ENCODE assay signal across 13 cellular contexts in genomic region chr11:122741613-122742012, GRCh38.
DNase-seq lines count a peak whose midpoint lies in the region; ATAC-seq and TF ChIP-seq lines count a peak whose summit lies in the region.
"Had no signal": no experiment of that assay in that cellular context is flagged by ENCODE, and none has a peak within 500 bp of the region (broad histone marks: within the 10 kb centered on the region; RNA-seq: fewer than 3 reads in every experiment).

No MANE protein-coding gene starts in this region.

- no peaks in the 10 kb centered on the region for H3K9me3 Mint-ChIP-seq in activated naive CD8-positive, alpha-beta T cell treated with anti-CD3 and anti-CD28 coated beads for 36 hours
- no peaks in the 10 kb centered on the region for H3K9me3 Mint-ChIP-seq in activated CD4-positive, alpha-beta T cell treated with anti-CD3 and anti-CD28 coated beads, Interleukin-2, amount 10 ng/mL, durations not matched to agents 7 days and 5 days

- H3K4me1 ChIP-seq in parathyroid adenoma, result no peaks in the 10 kb centered on the region
- H3K4me1 ChIP-seq: prostate gland had no signal

- H3K9me3 ChIP-seq in parathyroid adenoma (ENCODE audit: control insufficient read depth, low read length), result no peaks in the 10 kb centered on the region
- H3K9me3 ChIP-seq: prostate gland had no signal

- peak; percentile 80 for ATAC-seq in Right ventricle myocardium superior (ENCODE audit: poor library complexity)
- no peak for ATAC-seq in HG03025 (IDR thresholded peaks at IDR 0.05; ENCODE audit: low FRiP score, unreplicated experiment)
- ATAC-seq in GM21515 (IDR thresholded peaks at IDR 0.05; ENCODE audit: unreplicated experiment), result no peak

- H3K27ac ChIP-seq in parathyroid adenoma, result peak overlapping the region; percentile 42
- H3K27ac ChIP-seq: prostate gland had no signal

- CTCF ChIA-PET in activated CD4-positive, alpha-beta T cell treated with anti-CD3 and anti-CD28 coated beads, Interleukin-2, amount 10 ng/mL, durations not matched to agents 7 days and 5 days (lab: Charles Lee), result interaction anchor here (1.5 kb wide), 1 partner anchor 8 kb away, joined by 4 read pairs; no protein-coding TSS in a partner anchor

- H3K4me1 Mint-ChIP-seq in activated naive CD8-positive, alpha-beta T cell treated with anti-CD3 and anti-CD28 coated beads for 36 hours, result peaks cover 26% of the 10 kb centered on the region
- no peaks in the 10 kb centered on the region for H3K4me1 Mint-ChIP-seq in activated CD4-positive, alpha-beta T cell treated with anti-CD3 and anti-CD28 coated beads, Interleukin-2, amount 10 ng/mL, durations not matched to agents 7 days and 5 days
- H3K4me1 Mint-ChIP-seq: B cell had no signal

- H3K79me2 ChIP-seq in parathyroid adenoma, result no peaks in the 10 kb centered on the region

- H3K4me2 ChIP-seq in parathyroid adenoma (ENCODE audit: low read length), result no peak overlapping the region

- no peak overlapping the region for H3K4me3 ChIP-seq in parathyroid adenoma (ENCODE audit: low read depth, low read length)
- H3K4me3 ChIP-seq: prostate gland had no signal

- no peak overlapping the region for H2AFZ ChIP-seq in parathyroid adenoma

- no peaks in the 10 kb centered on the region for H3K27me3 ChIP-seq in parathyroid adenoma (ENCODE audit: control insufficient read depth, insufficient read depth, low read length)

- no peak overlapping the region for H3K4me3 Mint-ChIP-seq in activated naive CD8-positive, alpha-beta T cell treated with anti-CD3 and anti-CD28 coated beads for 36 hours
- H3K4me3 Mint-ChIP-seq in activated CD4-positive, alpha-beta T cell treated with anti-CD3 and anti-CD28 coated beads, Interleukin-2, amount 10 ng/mL, durations not matched to agents 7 days and 5 days, result no peak overlapping the region
- H3K4me3 Mint-ChIP-seq: B cell had no signal

- no peak for TF ChIP-seq CTCF in parathyroid adenoma (IDR thresholded peaks at IDR 0.05)

- peaks cover 5% of the 10 kb centered on the region for H3K36me3 Mint-ChIP-seq in activated naive CD8-positive, alpha-beta T cell treated with anti-CD3 and anti-CD28 coated beads for 36 hours
- peaks cover 5% of the 10 kb centered on the region for H3K36me3 Mint-ChIP-seq in activated CD4-positive, alpha-beta T cell treated with anti-CD3 and anti-CD28 coated beads, Interleukin-2, amount 10 ng/mL, durations not matched to agents 7 days and 5 days (ENCODE audit: low read depth)

- H3K36me3 ChIP-seq in parathyroid adenoma (ENCODE audit: control insufficient read depth, insufficient read depth, low read length), result no peaks in the 10 kb centered on the region
- H3K36me3 ChIP-seq: prostate gland had no signal

- H3K27ac Mint-ChIP-seq in activated naive CD8-positive, alpha-beta T cell treated with anti-CD3 and anti-CD28 coated beads for 36 hours, result peak overlapping the region; percentile 11
- H3K27ac Mint-ChIP-seq in activated CD4-positive, alpha-beta T cell treated with anti-CD3 and anti-CD28 coated beads, Interleukin-2, amount 10 ng/mL, durations not matched to agents 7 days and 5 days, result no peak overlapping the region
- H3K27ac Mint-ChIP-seq: B cell had no signal

- DNase-seq in Ammon's horn (ENCODE audit: low spot score) (peak; percentile 67), Right ventricle myocardium superior (peak; percentile 48), NCI-H345 treated with DMSO at 0.1 percent for 48 hours (lab: John Stamatoyannopoulos, UW; ENCODE audit: unreplicated experiment) (no peak)
- DNase-seq in activated naive CD8-positive, alpha-beta T cell treated with anti-CD3 and anti-CD28 coated beads for 36 hours, result no peak
- DNase-seq in activated CD4-positive, alpha-beta T cell treated with anti-CD3 and anti-CD28 coated beads, Interleukin-2, amount 10 ng/mL, durations not matched to agents 7 days and 5 days, result no peak
- DNase-seq: hippocampal formation, NCI-H1048, OCI-M1 had no signal

- H3K27me3 Mint-ChIP-seq in activated naive CD8-positive, alpha-beta T cell treated with anti-CD3 and anti-CD28 coated beads for 36 hours, result no peaks in the 10 kb centered on the region
- no peaks in the 10 kb centered on the region for H3K27me3 Mint-ChIP-seq in activated CD4-positive, alpha-beta T cell treated with anti-CD3 and anti-CD28 coated beads, Interleukin-2, amount 10 ng/mL, durations not matched to agents 7 days and 5 days
- H3K27me3 Mint-ChIP-seq: B cell had no signal

- POLR2A ChIA-PET in activated CD4-positive, alpha-beta T cell treated with anti-CD3 and anti-CD28 coated beads, Interleukin-2, amount 10 ng/mL, durations not matched to agents 7 days and 5 days (lab: Charles Lee), result no interaction called here

- H3K9ac ChIP-seq in parathyroid adenoma, result no peak overlapping the region

- intact Hi-C loops in Right ventricle myocardium superior (cut with DNase I), result no loop called here

Comparison
In these comparisons a context has a peak if more than half of its experiments do, and no peak if none do; other contexts are left out.
1. DNase-seq: peak in Ammon's horn (single experiment) and Right ventricle myocardium superior (single experiment); none in activated naive CD8-positive, alpha-beta T cell treated with anti-CD3 and anti-CD28 coated beads for 36 hours (single experiment), activated CD4-positive, alpha-beta T cell treated with anti-CD3 and anti-CD28 coated beads, Interleukin-2, amount 10 ng/mL, durations not matched to agents 7 days and 5 days (single experiment) and NCI-H345 treated with DMSO at 0.1 percent for 48 hours (single experiment).